Comparison of ENCODE assay signal across 8 cellular contexts in genomic region chr16:88193706-88194396, GRCh38.
A peak's percentile ranks its signal among the peaks of the same experiment; 100 is the strongest.
DNase-seq lines count a peak whose midpoint lies in the region; ATAC-seq and TF ChIP-seq lines count a peak whose summit lies in the region.
"Not testable (repeated sequence)": the region's sequence is repeated elsewhere in the genome, so short reads cannot be mapped to it uniquely, and the experiment has no call there.

No MANE protein-coding gene starts in this region.

- H3K27me3 Mint-ChIP-seq in activated naive CD8-positive, alpha-beta T cell treated with anti-CD3 and anti-CD28 coated beads, Interleukin-2, amount 10 ng/mL, durations not matched to agents 7 days and 5 days = not testable (repeated sequence)

- H3K4me3 ChIP-seq in GM12864 (ENCODE audit: low read depth, low read length); SJSA1; fibroblast of lung (replicated peaks in 1 of 4; ENCODE audit: control extremely low read depth in 1 of 4, insufficient read depth in 1 of 4, low read depth in 3 of 4, low read length in 4 of 4); lower lobe of right lung: not testable (repeated sequence)
- H3K4me3 ChIP-seq in skeletal muscle tissue (ENCODE audit: low read length in 3 of 3) = peak overlapping the region; percentile 7 to 30 (median 24)

- H3K9me3 Mint-ChIP-seq in activated naive CD8-positive, alpha-beta T cell treated with anti-CD3 and anti-CD28 coated beads, Interleukin-2, amount 10 ng/mL, durations not matched to agents 7 days and 5 days = not testable (repeated sequence)

- not testable (repeated sequence) for H3K4me1 ChIP-seq in SJSA1 (replicated peaks); fibroblast of lung (ENCODE audit: control insufficient read depth, extremely low read depth, insufficient read depth, low read length); lower lobe of right lung
- peaks cover 5 to 11% (median 7%) of the 10 kb centered on the region in 3 donors for H3K4me1 ChIP-seq in skeletal muscle tissue (ENCODE audit: control insufficient read depth in 3 of 3, insufficient read depth in 3 of 3, low read length in 3 of 3)

- H3K4me2 ChIP-seq in fibroblast of lung (ENCODE audit: extremely low read depth, insufficient read depth, low read length) = not testable (repeated sequence)

- peak; percentile 57 for DNase-seq in A172 (ENCODE audit: low spot score)
- DNase-seq in GM12864 (ENCODE audit: low read depth) = not testable (repeated sequence)
- peak; percentile 4 for DNase-seq in NCI-H1436 (lab: John Stamatoyannopoulos, UW)
- DNase-seq in SJSA1 (ENCODE audit: low read depth in 1 of 2, low spot score in 2 of 2) = peak; percentile 34 to 53
- peak; percentile 49 for DNase-seq in activated naive CD8-positive, alpha-beta T cell treated with anti-CD3 and anti-CD28 coated beads, Interleukin-2, amount 10 ng/mL, durations not matched to agents 7 days and 5 days
- DNase-seq in fibroblast of lung (ENCODE audit: low read depth in 2 of 2) = peak; percentile 59 to 77
- peak; percentile 66 for DNase-seq in lower lobe of right lung

- H3K4me3 Mint-ChIP-seq in activated naive CD8-positive, alpha-beta T cell treated with anti-CD3 and anti-CD28 coated beads, Interleukin-2, amount 10 ng/mL, durations not matched to agents 7 days and 5 days = not testable (repeated sequence)

- H3K9me3 ChIP-seq in SJSA1 (replicated peaks); fibroblast of lung (ENCODE audit: control insufficient read depth, insufficient read depth, low read depth, low read length); lower lobe of right lung; skeletal muscle tissue (ENCODE audit: control insufficient read depth in 3 of 3, low read length in 3 of 3): not testable (repeated sequence)

- H3K36me3 ChIP-seq in SJSA1; fibroblast of lung (ENCODE audit: control insufficient read depth, insufficient read depth, low read length); lower lobe of right lung; skeletal muscle tissue (ENCODE audit: control insufficient read depth in 3 of 3, insufficient read depth in 3 of 3, low read length in 3 of 3): not testable (repeated sequence)

- POLR2A ChIA-PET in activated naive CD8-positive, alpha-beta T cell treated with anti-CD3 and anti-CD28 coated beads, Interleukin-2, amount 10 ng/mL, durations not matched to agents 7 days and 5 days (lab: Charles Lee) = not testable (repeated sequence)

- H2AFZ ChIP-seq in fibroblast of lung (ENCODE audit: low read length) = not testable (repeated sequence)

- not testable (repeated sequence) for H3K9ac ChIP-seq in fibroblast of lung (ENCODE audit: insufficient read depth, low read length)
- peak overlapping the region in 1 of 3 donors; percentile 74 for H3K9ac ChIP-seq in skeletal muscle tissue (ENCODE audit: low read depth in 1 of 3, low read length in 3 of 3)

- H3K79me2 ChIP-seq in fibroblast of lung (ENCODE audit: control insufficient read depth, insufficient read depth, low read length) = not testable (repeated sequence)

- H3K4me1 Mint-ChIP-seq in activated naive CD8-positive, alpha-beta T cell treated with anti-CD3 and anti-CD28 coated beads, Interleukin-2, amount 10 ng/mL, durations not matched to agents 7 days and 5 days = not testable (repeated sequence)

- TF ChIP-seq CTCF in GM12864 (IDR thresholded peaks at IDR 0.05; ENCODE audit: low read depth, low read length, missing control alignments) (peak; percentile 51), fibroblast of lung (conservative IDR thresholded peaks at IDR 0.05 in 1 of 2, IDR thresholded peaks at IDR 0.05 in 1 of 2; ENCODE audit: low read depth in 1 of 2, low read length in 2 of 2) (peak; percentile 28 to 58), lower lobe of right lung (IDR thresholded peaks at IDR 0.05) (peak; percentile 65)

- not testable (repeated sequence) for H3K27ac Mint-ChIP-seq in activated naive CD8-positive, alpha-beta T cell treated with anti-CD3 and anti-CD28 coated beads, Interleukin-2, amount 10 ng/mL, durations not matched to agents 7 days and 5 days

- H3K36me3 Mint-ChIP-seq in activated naive CD8-positive, alpha-beta T cell treated with anti-CD3 and anti-CD28 coated beads, Interleukin-2, amount 10 ng/mL, durations not matched to agents 7 days and 5 days = not testable (repeated sequence)

- H3K27ac ChIP-seq in SJSA1; fibroblast of lung (ENCODE audit: insufficient read depth, low read length); lower lobe of right lung: not testable (repeated sequence)
- peak overlapping the region; percentile 73 for H3K27ac ChIP-seq in skeletal muscle tissue (ENCODE audit: low read depth, low read length)

- intact Hi-C loops in lower lobe of right lung (cut with DNase I) = not testable (repeated sequence)

- ATAC-seq in activated naive CD8-positive, alpha-beta T cell treated with anti-CD3 and anti-CD28 coated beads, Interleukin-2, amount 10 ng/mL, durations not matched to agents 7 days and 5 days (ENCODE audit: low read depth) = peak; percentile 87
- peak; percentile 88 to 92 for ATAC-seq in lower lobe of right lung

- H3K27me3 ChIP-seq in SJSA1 (replicated peaks); fibroblast of lung (ENCODE audit: control insufficient read depth, insufficient read depth, low read length); lower lobe of right lung (ENCODE audit: low read depth); skeletal muscle tissue (ENCODE audit: control insufficient read depth in 3 of 3, insufficient read depth in 3 of 3, low read length in 3 of 3): not testable (repeated sequence)

- not testable (repeated sequence) for H4K20me1 ChIP-seq in fibroblast of lung (ENCODE audit: control insufficient read depth, extremely low read depth, insufficient read depth, low read length)
